ENCODE assay signal across 9 cellular contexts in genomic region chr17:41836550-41837196, GRCh38. TPM values are rescaled to one million over a fixed set of nuclear protein-coding genes. Genes with fewer than 3 reads are reported as not detected.
DNase-seq lines count a peak whose midpoint lies in the region; ATAC-seq and TF ChIP-seq lines count a peak whose summit lies in the region.
"Had no signal": no experiment of that assay in that cellular context is flagged by ENCODE, and none has a peak within 500 bp of the region (broad histone marks: within the 10 kb centered on the region; RNA-seq: fewer than 3 reads in every experiment).

No MANE protein-coding gene starts in this region.

- no peak for TF ChIP-seq CTCF in right lobe of liver (IDR thresholded peaks at IDR 0.05)
- TF ChIP-seq CTCF in thyroid gland (IDR thresholded peaks at IDR 0.05) = no peak

- H3K4me1 ChIP-seq in right lobe of liver = peaks cover 0 to 6% (median 0%) of the 10 kb centered on the region in 4 donors
- peaks cover 26% of the 10 kb centered on the region in 2 donors for H3K4me1 ChIP-seq in thyroid gland

- H3K27me3 ChIP-seq in right lobe of liver (no peaks in the 10 kb centered on the region), thyroid gland (no peaks in the 10 kb centered on the region)

- H3K4me1 Mint-ChIP-seq in activated CD8-positive, alpha-beta memory T cell treated with anti-CD3 and anti-CD28 coated beads, Interleukin-2, amount 10 ng/mL, durations not matched to agents 7 days and 5 days = peaks cover 15% of the 10 kb centered on the region

- no peaks in the 10 kb centered on the region for H3K9me3 ChIP-seq in right lobe of liver
- H3K9me3 ChIP-seq in thyroid gland = no peaks in the 10 kb centered on the region

- TF ChIP-seq POLR2A in right lobe of liver (IDR thresholded peaks at IDR 0.05) (no peak), thyroid gland (IDR thresholded peaks at IDR 0.05) (no peak)

- peak overlapping the region; percentile 77 for H3K4me3 Mint-ChIP-seq in activated CD8-positive, alpha-beta memory T cell treated with anti-CD3 and anti-CD28 coated beads, Interleukin-2, amount 10 ng/mL, durations not matched to agents 7 days and 5 days

- H3K36me3 ChIP-seq in right lobe of liver (peaks cover 0 to 5% (median 0%) of the 10 kb centered on the region in 4 donors), thyroid gland (peaks cover 0 to 6% of the 10 kb centered on the region in 2 donors)

- H3K27ac Mint-ChIP-seq in activated CD8-positive, alpha-beta memory T cell treated with anti-CD3 and anti-CD28 coated beads, Interleukin-2, amount 10 ng/mL, durations not matched to agents 7 days and 5 days = peak overlapping the region; percentile 64

- no peak for ATAC-seq in activated CD8-positive, alpha-beta memory T cell treated with anti-CD3 and anti-CD28 coated beads, Interleukin-2, amount 10 ng/mL, durations not matched to agents 7 days and 5 days
- peak in 1 of 4 donors; percentile 4 for ATAC-seq in right lobe of liver
- ATAC-seq in HG03196 (IDR thresholded peaks at IDR 0.05; ENCODE audit: unreplicated experiment) = no peak

- intact Hi-C loops in right lobe of liver (cut with DNase I) = no loop called here
- intact Hi-C loops in thyroid gland (cut with DNase I) = no loop called here

- CTCF ChIA-PET in activated CD8-positive, alpha-beta memory T cell treated with anti-CD3 and anti-CD28 coated beads, Interleukin-2, amount 10 ng/mL, durations not matched to agents 7 days and 5 days (lab: Charles Lee) = interaction anchor here (0.9 kb wide), 1 partner anchor 93 kb away, joined by 3 read pairs; the partner anchor contains the start of gene ODAD4

- H3K9me3 Mint-ChIP-seq in activated CD8-positive, alpha-beta memory T cell treated with anti-CD3 and anti-CD28 coated beads, Interleukin-2, amount 10 ng/mL, durations not matched to agents 7 days and 5 days (ENCODE audit: low read depth) = no peaks in the 10 kb centered on the region
- H3K9me3 Mint-ChIP-seq: activated naive CD4-positive, alpha-beta T cell treated with anti-CD3 and anti-CD28 coated beads, Interleukin-2, amount 50 U/mL, for 72 hours had no signal

- 43% methylated on average over 15 of the region's 21 CpGs for WGBS in right lobe of liver (ENCODE audit: insufficient coverage, low coverage, low lambda C conversion rate, missing lambda C conversion rate)
- 43 to 52% methylated on average over 20 to 21 of the region's 21 CpGs for WGBS in thyroid gland, 2 donors

- H3K27me3 Mint-ChIP-seq in activated CD8-positive, alpha-beta memory T cell treated with anti-CD3 and anti-CD28 coated beads, Interleukin-2, amount 10 ng/mL, durations not matched to agents 7 days and 5 days = peaks cover 5% of the 10 kb centered on the region

- peak overlapping the region; percentile 92 to 98 (median 96) for H3K4me3 ChIP-seq in right lobe of liver
- H3K4me3 ChIP-seq in thyroid gland (replicated peaks in 1 of 3) = peak overlapping the region in 1 of 3 donors; percentile 93

- H3K27ac ChIP-seq in right lobe of liver (no peak overlapping the region), thyroid gland (peak overlapping the region; percentile 79 to 92 (median 88))

- peaks cover 5% of the 10 kb centered on the region for H3K36me3 Mint-ChIP-seq in activated CD8-positive, alpha-beta memory T cell treated with anti-CD3 and anti-CD28 coated beads, Interleukin-2, amount 10 ng/mL, durations not matched to agents 7 days and 5 days

- DNase-seq in activated CD8-positive, alpha-beta memory T cell treated with anti-CD3 and anti-CD28 coated beads, Interleukin-2, amount 10 ng/mL, durations not matched to agents 7 days and 5 days = no peak
- DNase-seq in activated CD8-positive, alpha-beta memory T cell treated with anti-CD3 and anti-CD28 coated beads, Interleukin-2, amount 50 U/mL, for 48 hours = no peak
- peak; percentile 16 for DNase-seq in amniotic epithelial cell (ENCODE audit: low read depth)
- no peak for DNase-seq in right lobe of liver
- peak in 1 of 2 donors; percentile 28 for DNase-seq in thyroid gland
- DNase-seq in DMS153 treated with DMSO at 0.1 percent for 48 hours (lab: John Stamatoyannopoulos, UW; ENCODE audit: unreplicated experiment) = no peak
- no peak for DNase-seq in DMS53 (lab: John Stamatoyannopoulos, UW)

RNA-seq across cellular contexts. Expression of gene NT5C3B, which starts 0.6 kb away (rescaled TPM):
- total RNA-seq in activated CD8-positive, alpha-beta memory T cell treated with anti-CD3 and anti-CD28 coated beads, Interleukin-2, amount 10 ng/mL, durations not matched to agents 7 days and 5 days = 10 to 100 TPM; 28.2 to 35.0 TPM
- total RNA-seq in right lobe of liver (10 to 100 TPM; 19.9 to 30.7 (median 23.1) TPM), thyroid gland (100 to 1,000 TPM in 2 of 4 donors, 10 to 100 TPM in 2; 97.3 to 132 (median 110) TPM)

RNA-seq across cellular contexts. Expression of gene KLHL10, which starts 1.0 kb away (rescaled TPM):
- total RNA-seq in activated CD8-positive, alpha-beta memory T cell treated with anti-CD3 and anti-CD28 coated beads, Interleukin-2, amount 10 ng/mL, durations not matched to agents 7 days and 5 days = not detected
- total RNA-seq in right lobe of liver (not detected), thyroid gland (1 to 10 TPM in 1 of 4 donors, under 1 TPM in 1, not detected in 2; 0.33 to 1.6 TPM)

RNA-seq across cellular contexts. Expression of gene FKBP10, which starts 23.9 kb away (rescaled TPM):
- total RNA-seq in activated CD8-positive, alpha-beta memory T cell treated with anti-CD3 and anti-CD28 coated beads, Interleukin-2, amount 10 ng/mL, durations not matched to agents 7 days and 5 days = 1 to 10 TPM; 1.3 TPM
- total RNA-seq in right lobe of liver (1 to 10 TPM; 2.4 to 5.1 (median 4.0) TPM), thyroid gland (10 to 100 TPM; 42.2 to 75.3 (median 60.4) TPM)

RNA-seq across cellular contexts. Expression of gene P3H4, which starts 24.9 kb away (rescaled TPM):
- total RNA-seq in activated CD8-positive, alpha-beta memory T cell treated with anti-CD3 and anti-CD28 coated beads, Interleukin-2, amount 10 ng/mL, durations not matched to agents 7 days and 5 days = 1 to 10 TPM; 2.1 to 3.0 TPM
- total RNA-seq in right lobe of liver = 1 to 10 TPM; 1.8 to 3.8 (median 2.8) TPM
- total RNA-seq in thyroid gland = 10 to 100 TPM; 24.5 to 59.2 (median 34.9) TPM

RNA-seq across cellular contexts. Expression of gene KLHL11, which starts 28.6 kb away (rescaled TPM):
- total RNA-seq in activated CD8-positive, alpha-beta memory T cell treated with anti-CD3 and anti-CD28 coated beads, Interleukin-2, amount 10 ng/mL, durations not matched to agents 7 days and 5 days = 10 to 100 TPM; 14.4 to 16.4 TPM
- total RNA-seq in right lobe of liver = 1 to 10 TPM; 2.9 to 7.0 (median 5.7) TPM
- 10 to 100 TPM; 46.0 to 60.7 (median 46.9) TPM for total RNA-seq in thyroid gland

Comparison
In these comparisons a context has a peak if more than half of its experiments do, and no peak if none do; other contexts are left out.
1. H3K27ac ChIP-seq: peak in thyroid gland (3 of 3); none in right lobe of liver (0 of 3).
2. RNA of gene FKBP10, which starts 23.9 kb away (total RNA-seq): 42.2 to 75.3 TPM in thyroid gland; 2.4 to 5.1 TPM in right lobe of liver and 1.3 TPM in activated CD8-positive, alpha-beta memory T cell treated with anti-CD3 and anti-CD28 coated beads, Interleukin-2, amount 10 ng/mL, durations not matched to agents 7 days and 5 days; every median in the first group is over 4 times any median in the second.